ENCODE assay signal across 1 cellular context in genomic region chr1:225653463-225654276, GRCh38.
TF ChIP-seq lines count a peak whose summit lies in the region.

No MANE protein-coding gene starts in this region.

TF ChIP-seq in HepG2, 621 proteins besides CTCF, POLR2A, EP300 and RAD21 (continued from another document and continues in another):
- no peak for TF ChIP-seq ZUFSP (CRISPR knock-in tag; IDR thresholded peaks at IDR 0.05; ENCODE audit: borderline replicate concordance)
- TF ChIP-seq ZNF580 (CRISPR knock-in tag; IDR thresholded peaks at IDR 0.05; ENCODE audit: borderline replicate concordance, low read depth) = peak; percentile 50; the same call in 1 of the 2 replicates
- TF ChIP-seq ARID3A (IDR thresholded peaks at IDR 0.05; ENCODE audit: low read depth, low read length) = no peak
- TF ChIP-seq ZBTB44 (CRISPR knock-in tag; IDR thresholded peaks at IDR 0.05) = no peak
- TF ChIP-seq TRIM24 (CRISPR knock-in tag; IDR thresholded peaks at IDR 0.05) = no peak
- peak; percentile 65 for TF ChIP-seq ZNF501 (CRISPR knock-in tag; IDR thresholded peaks at IDR 0.05)
- no peak for TF ChIP-seq CEBPB (IDR thresholded peaks at IDR 0.05; ENCODE audit: borderline replicate concordance, low read depth, low read length)
- TF ChIP-seq RBFOX2 (IDR thresholded peaks at IDR 0.05; ENCODE audit: low read depth, low read length) = peak; percentile 64
- TF ChIP-seq THAP7 (CRISPR knock-in tag; IDR thresholded peaks at IDR 0.05) = no peak
- no peak for TF ChIP-seq ATF7 (IDR thresholded peaks at IDR 0.05)
- TF ChIP-seq ATF7 (CRISPR knock-in tag; IDR thresholded peaks at IDR 0.05) = no peak
- TF ChIP-seq ZC3H13 (CRISPR knock-in tag; IDR thresholded peaks at IDR 0.05) = no peak
- TF ChIP-seq ZBTB7A (CRISPR knock-in tag; IDR thresholded peaks at IDR 0.05) = no peak; the same call in 1 of the 2 replicates
- no peak; the same call in 1 of the 2 replicates for TF ChIP-seq FOSL2 (CRISPR knock-in tag; IDR thresholded peaks at IDR 0.05)
- peak; percentile 52; the same call in 1 of the 2 replicates for TF ChIP-seq RXRA (CRISPR knock-in tag; IDR thresholded peaks at IDR 0.05)
- TF ChIP-seq ARNTL (CRISPR knock-in tag; IDR thresholded peaks at IDR 0.05) = peak; percentile 60; the same call in 1 of the 2 replicates
- TF ChIP-seq SMARCC2 (IDR thresholded peaks at IDR 0.05) = no peak
- no peak for TF ChIP-seq ZNF574 (CRISPR knock-in tag; IDR thresholded peaks at IDR 0.05)
- no peak for TF ChIP-seq ZNF331 (CRISPR knock-in tag; IDR thresholded peaks at IDR 0.05)
- TF ChIP-seq HOXA3 (CRISPR knock-in tag; IDR thresholded peaks at IDR 0.05) = peak; percentile 56
- TF ChIP-seq ZFAT (CRISPR knock-in tag; conservative IDR thresholded peaks at IDR 0.05) = no peak
- no peak for TF ChIP-seq JARID2 (CRISPR knock-in tag; IDR thresholded peaks at IDR 0.05; ENCODE audit: insufficient replicate concordance)
- no peak; the same call in 2 of the 3 replicates for TF ChIP-seq MXI1 (IDR thresholded peaks at IDR 0.05; ENCODE audit: borderline replicate concordance, low read depth, low read length)
- TF ChIP-seq ZNF777 (CRISPR knock-in tag; IDR thresholded peaks at IDR 0.05) = no peak
- TF ChIP-seq NAIF1 (CRISPR knock-in tag; IDR thresholded peaks at IDR 0.05; ENCODE audit: borderline replicate concordance) = 0 out of 2 replicates have a peak, but pooled peaks have one; percentile 22
- TF ChIP-seq ZNF18 (CRISPR knock-in tag; IDR thresholded peaks at IDR 0.05; ENCODE audit: insufficient replicate concordance) = no peak
- no peak for TF ChIP-seq FOXJ3 (CRISPR knock-in tag; IDR thresholded peaks at IDR 0.05; ENCODE audit: borderline replicate concordance)
- TF ChIP-seq KLF11 (CRISPR knock-in tag; IDR thresholded peaks at IDR 0.05) = no peak
- no peak for TF ChIP-seq ZBTB2 (CRISPR knock-in tag; IDR thresholded peaks at IDR 0.05; ENCODE audit: low read depth)
- TF ChIP-seq FOXC1 (CRISPR knock-in tag; IDR thresholded peaks at IDR 0.05; ENCODE audit: borderline replicate concordance) = 0 out of 2 replicates have a peak, but pooled peaks have one; percentile 42
- TF ChIP-seq ZNF605 (CRISPR knock-in tag; IDR thresholded peaks at IDR 0.05) = peak; percentile 50; the same call in 1 of the 2 replicates
- TF ChIP-seq YEATS4 (CRISPR knock-in tag; IDR thresholded peaks at IDR 0.05; ENCODE audit: borderline replicate concordance) = peak; percentile 59; the same call in 1 of the 2 replicates
- 0 out of 2 replicates have a peak, but pooled peaks have one; percentile 25 for TF ChIP-seq ZZZ3 (CRISPR knock-in tag; IDR thresholded peaks at IDR 0.05; ENCODE audit: borderline replicate concordance)
- 0 out of 2 replicates have a peak, but pooled peaks have one; percentile 40 for TF ChIP-seq ZNF850 (CRISPR knock-in tag; conservative IDR thresholded peaks at IDR 0.05)
- no peak for TF ChIP-seq ZSCAN31 (CRISPR knock-in tag; IDR thresholded peaks at IDR 0.05; ENCODE audit: low read depth)
- TF ChIP-seq ARID2 (CRISPR knock-in tag; IDR thresholded peaks at IDR 0.05; ENCODE audit: borderline replicate concordance) = 0 out of 2 replicates have a peak, but pooled peaks have one; percentile 44
- TF ChIP-seq TAF1 (CRISPR knock-in tag; IDR thresholded peaks at IDR 0.05) = peak; percentile 58; the same call in 1 of the 2 replicates
- no peak for TF ChIP-seq ZNF382 (CRISPR knock-in tag; IDR thresholded peaks at IDR 0.05; ENCODE audit: borderline replicate concordance)
- TF ChIP-seq MTF1 (CRISPR knock-in tag; IDR thresholded peaks at IDR 0.05) = 0 out of 2 replicates have a peak, but pooled peaks have one; percentile 35
- TF ChIP-seq ZNF766 (CRISPR knock-in tag; IDR thresholded peaks at IDR 0.05; ENCODE audit: borderline replicate concordance) = no peak
- no peak for TF ChIP-seq HMGA1 (CRISPR knock-in tag; conservative IDR thresholded peaks at IDR 0.05)
- TF ChIP-seq FUBP1 (CRISPR knock-in tag; IDR thresholded peaks at IDR 0.05; ENCODE audit: borderline replicate concordance) = no peak
- TF ChIP-seq ZNF841 (CRISPR knock-in tag; IDR thresholded peaks at IDR 0.05; ENCODE audit: borderline replicate concordance) = no peak
- TF ChIP-seq ZSCAN29 (CRISPR knock-in tag; conservative IDR thresholded peaks at IDR 0.05) = no peak
- no peak for TF ChIP-seq POLR2AphosphoS2 (IDR thresholded peaks at IDR 0.05; ENCODE audit: low read depth, low read length)
- TF ChIP-seq ZNF678 (CRISPR knock-in tag; IDR thresholded peaks at IDR 0.05) = no peak
- no peak for TF ChIP-seq ZNF232 (CRISPR knock-in tag; IDR thresholded peaks at IDR 0.05; ENCODE audit: borderline replicate concordance)
- no peak for TF ChIP-seq ZNF570 (CRISPR knock-in tag; IDR thresholded peaks at IDR 0.05; ENCODE audit: borderline replicate concordance)
- peak; percentile 77 for TF ChIP-seq ZNF589 (CRISPR knock-in tag; conservative IDR thresholded peaks at IDR 0.05)
- peak; percentile 55; the same call in 1 of the 2 replicates for TF ChIP-seq ZNF329 (CRISPR knock-in tag; IDR thresholded peaks at IDR 0.05; ENCODE audit: low read depth)
- TF ChIP-seq DRAP1 (CRISPR knock-in tag; IDR thresholded peaks at IDR 0.05) = no peak
- TF ChIP-seq ZNF414 (CRISPR knock-in tag; IDR thresholded peaks at IDR 0.05) = no peak
